In genomic region chr2:178109813-178110212, GRCh38 we compare ENCODE assay signal across 8 cellular contexts. TPM values are rescaled to one million over a fixed set of nuclear protein-coding genes. Genes with fewer than 3 reads are reported as not detected.
DNase-seq lines count a peak whose midpoint lies in the region; ATAC-seq, FAIRE-seq and TF ChIP-seq lines count a peak whose summit lies in the region.

No MANE protein-coding gene starts in this region.

- ATAC-seq in GM21423 (IDR thresholded peaks at IDR 0.05; ENCODE audit: unreplicated experiment) (no peak), HG03159 (IDR thresholded peaks at IDR 0.05; ENCODE audit: unreplicated experiment) (no peak)

- H3K27ac Mint-ChIP-seq in immature natural killer cell = no peak overlapping the region

- peak; percentile 45 for TF ChIP-seq CTCF in GM12865 (IDR thresholded peaks at IDR 0.05; ENCODE audit: insufficient read depth, low read depth, low read length, missing control alignments)
- TF ChIP-seq CTCF in WI38 (IDR thresholded peaks at IDR 0.05; ENCODE audit: low read depth, low read length) = peak; percentile 22; the same call in 1 of the 2 replicates

- DNase-seq in A172 (ENCODE audit: low spot score) (peak; percentile 57), GM12865 (ENCODE audit: low read depth) (peak; percentile 46), NCI-H2029 treated with DMSO at 0.1 percent for 48 hours (lab: John Stamatoyannopoulos, UW) (peak; percentile 17), immature natural killer cell (peak; percentile 12 to 36 (median 32)), urothelium cell line (ENCODE audit: low spot score) (peak; percentile 46)

- H3K27me3 Mint-ChIP-seq in immature natural killer cell (ENCODE audit: low read depth in 3 of 3) = peaks cover 2 to 6% (median 5%) of the 10 kb centered on the region in 3 donors

- H3K4me3 ChIP-seq in GM12865 (ENCODE audit: low read depth, low read length) (no peak overlapping the region), WI38 (ENCODE audit: low read depth, low read length) (no peak overlapping the region)

- H3K36me3 Mint-ChIP-seq in immature natural killer cell = no peaks in the 10 kb centered on the region

- no peak for FAIRE-seq in urothelium cell line (lab: Jason Lieb, UNC)

- H3K4me1 Mint-ChIP-seq in immature natural killer cell = peaks cover 25 to 30% of the 10 kb centered on the region in 2 donors

- no peak overlapping the region for H3K4me3 Mint-ChIP-seq in immature natural killer cell

- H3K9me3 Mint-ChIP-seq in immature natural killer cell = no peaks in the 10 kb centered on the region

RNA-seq across cellular contexts. Expression of gene RBM45, which starts 2.4 kb away (rescaled TPM):
- 18.2 and 21.1 TPM in 2 replicates for total RNA-seq in A172 (2014; rRNA removed; shearing (Covaris generic))
- polyA plus RNA-seq in immature natural killer cell = 10 to 100 TPM in 1 of 3 donors, 1 to 10 TPM in 2; 4.4 to 10.6 (median 7.2) TPM

RNA-seq across cellular contexts. Expression of gene PDE11A, which starts 37.2 kb away (rescaled TPM):
- total RNA-seq in A172 (2014; rRNA removed; shearing (Covaris generic)) = 0.03 and 0.91 TPM in 2 replicates
- not detected for polyA plus RNA-seq in immature natural killer cell
